In genomic region chr3:149395107-149396089, GRCh38 we compare ENCODE assay signal across 11 cellular contexts. TPM values are rescaled to one million over a fixed set of nuclear protein-coding genes. Genes with fewer than 3 reads are reported as not detected.
DNase-seq lines count a peak whose midpoint lies in the region; ATAC-seq, FAIRE-seq and TF ChIP-seq lines count a peak whose summit lies in the region.
"Had no signal": no experiment of that assay in that cellular context is flagged by ENCODE, and none has a peak within 500 bp of the region (broad histone marks: within the 10 kb centered on the region; RNA-seq: fewer than 3 reads in every experiment).

No MANE protein-coding gene starts in this region.

- H3K36me3 Mint-ChIP-seq in immature natural killer cell = no peaks in the 10 kb centered on the region

- no peak for TF ChIP-seq CTCF in 22Rv1 (IDR thresholded peaks at IDR 0.05)
- TF ChIP-seq CTCF in LNCaP clone FGC (IDR thresholded peaks at IDR 0.05; ENCODE audit: control insufficient read depth, extremely low read depth, insufficient read depth) = no peak
- no peak for TF ChIP-seq CTCF in adrenal gland (IDR thresholded peaks at IDR 0.05)
- TF ChIP-seq CTCF in kidney (IDR thresholded peaks at IDR 0.05; ENCODE audit: borderline replicate concordance, extremely low read depth, insufficient read depth) = no peak

- no peak for FAIRE-seq in kidney (lab: Jason Lieb, UNC)

- H3K4me1 Mint-ChIP-seq in immature natural killer cell = peaks cover 0 to 8% of the 10 kb centered on the region in 2 donors

- H3K4me3 Mint-ChIP-seq in immature natural killer cell = no peak overlapping the region
- H3K4me3 Mint-ChIP-seq: activated T-helper 1 cell treated with anti-CD3 and anti-CD28 coated beads, Interleukin-12 subunit alpha, Interleukin-12 subunit beta, Interleukin-2, Interleukin-4 antibody, amounts not matched to agents 30 ng/mL and 10 ng/mL and 1 ng/mL, durations not matched to agents 14 hours and 24 hours and 36 hours had no signal

- no peak for TF ChIP-seq POLR2A in adrenal gland (IDR thresholded peaks at IDR 0.05)

- peaks cover 0 to 7% (median 3%) of the 10 kb centered on the region in 3 donors for H3K27me3 Mint-ChIP-seq in immature natural killer cell (ENCODE audit: low read depth in 3 of 3)

- no peaks in the 10 kb centered on the region for H3K9me3 ChIP-seq in adrenal gland (replicated peaks in 1 of 3)
- H3K9me3 ChIP-seq in kidney (ENCODE audit: control insufficient read depth in 1 of 2, low read length in 2 of 2) = no peaks in the 10 kb centered on the region

- H3K36me3 ChIP-seq in adrenal gland (replicated peaks in 1 of 2) = no peaks in the 10 kb centered on the region
- no peaks in the 10 kb centered on the region for H3K36me3 ChIP-seq in kidney (ENCODE audit: control insufficient read depth in 1 of 2, insufficient read depth in 2 of 2, low read length in 2 of 2)

- H3K4me1 ChIP-seq in adrenal gland (replicated peaks in 1 of 2) = peaks cover 0 to 16% of the 10 kb centered on the region in 2 donors
- peaks cover 0 to 5% of the 10 kb centered on the region in 2 donors for H3K4me1 ChIP-seq in kidney (ENCODE audit: control insufficient read depth in 1 of 2, insufficient read depth in 1 of 2, low read depth in 1 of 2, low read length in 2 of 2)

- no peaks in the 10 kb centered on the region for H3K27me3 ChIP-seq in adrenal gland

- H3K9me3 Mint-ChIP-seq in immature natural killer cell = no peaks in the 10 kb centered on the region
- H3K9me3 Mint-ChIP-seq: activated T-helper 1 cell treated with anti-CD3 and anti-CD28 coated beads, Interleukin-12 subunit alpha, Interleukin-12 subunit beta, Interleukin-2, Interleukin-4 antibody, amounts not matched to agents 30 ng/mL and 10 ng/mL and 1 ng/mL, durations not matched to agents 14 hours and 24 hours and 36 hours had no signal

- H3K27ac Mint-ChIP-seq in immature natural killer cell = no peak overlapping the region
- H3K27ac Mint-ChIP-seq: activated T-helper 1 cell treated with anti-CD3 and anti-CD28 coated beads, Interleukin-12 subunit alpha, Interleukin-12 subunit beta, Interleukin-2, Interleukin-4 antibody, amounts not matched to agents 30 ng/mL and 10 ng/mL and 1 ng/mL, durations not matched to agents 14 hours and 24 hours and 36 hours had no signal

- 52 to 65% (median 57%) methylated on average over 4 of the region's 4 CpGs for WGBS in adrenal gland, 4 donors

- peak; percentile 87 for DNase-seq in LNCaP clone FGC (ENCODE audit: low read depth)
- DNase-seq in adrenal gland = peak in 4 of 7 donors; percentile 31 to 42 (median 37)
- peak; percentile 61 for DNase-seq in kidney
- no peak for DNase-seq in immature natural killer cell
- no peak for DNase-seq in Ammon's horn (ENCODE audit: low spot score)
- DNase-seq: foreskin fibroblast, KBM-7 had no signal

- intact Hi-C loops in adrenal gland (cut with DNase I) (no loop called here), kidney (cut with DNase I) (loop anchor here (10.0 kb wide), 1 partner anchor 79 kb away; the partner anchor contains the start of gene TM4SF4)

- H3K27ac ChIP-seq in 22Rv1 (peak overlapping the region; percentile 60), adrenal gland (peak overlapping the region in 1 of 5 donors; percentile 10), kidney (ENCODE audit: low read depth in 2 of 2, low read length in 2 of 2) (no peak overlapping the region)

- H3K4me3 ChIP-seq in LNCaP clone FGC (ENCODE audit: low read depth, low read length) = no peak overlapping the region
- no peak overlapping the region for H3K4me3 ChIP-seq in adrenal gland
- no peak overlapping the region for H3K4me3 ChIP-seq in kidney (ENCODE audit: low read length in 2 of 2)

- H3K9ac ChIP-seq in kidney (ENCODE audit: low read length in 2 of 2) = no peak overlapping the region

- ATAC-seq in HG03135 (IDR thresholded peaks at IDR 0.05; ENCODE audit: unreplicated experiment) (no peak), HG03432 (IDR thresholded peaks at IDR 0.05; ENCODE audit: unreplicated experiment) (no peak)

RNA-seq across cellular contexts. Expression of gene TM4SF1, which starts 17.9 kb away (rescaled TPM):
- 100 to 1,000 TPM in 1 of 8 donors, 10 to 100 TPM in 7; 49.6 to 164 (median 63.2) TPM for total RNA-seq in adrenal gland
- 10 to 100 TPM; 31.5 to 87.5 (median 83.5) TPM for polyA plus RNA-seq in adrenal gland
- 173 TPM for total RNA-seq in kidney
- 101 TPM for polyA plus RNA-seq in kidney (ENCODE audit: insufficient read depth, low read depth, low replicate concordance)
- not detected for polyA plus RNA-seq in immature natural killer cell

Comparison
In these comparisons a context has a peak if more than half of its experiments do, and no peak if none do; other contexts are left out.
1. DNase-seq: peak in LNCaP clone FGC (single experiment), adrenal gland (4 of 7) and kidney (single experiment); none in immature natural killer cell (0 of 3) and Ammon's horn (single experiment).
2. RNA of gene TM4SF1, which starts 17.9 kb away (polyA plus RNA-seq): 101 TPM in kidney (single experiment) and 31.5 to 87.5 TPM in adrenal gland; not detected in immature natural killer cell; every median in the first group is over 10 times any median in the second.